13 cellular contexts compared by ENCODE assay signal in genomic region chr2:195411219-195411687, GRCh38.
DNase-seq lines count a peak whose midpoint lies in the region; ATAC-seq and TF ChIP-seq lines count a peak whose summit lies in the region.
"Had no signal": no experiment of that assay in that cellular context is flagged by ENCODE, and none has a peak within 500 bp of the region (broad histone marks: within the 10 kb centered on the region; RNA-seq: fewer than 3 reads in every experiment).

No MANE protein-coding gene starts in this region.

- no peak for TF ChIP-seq CTCF in AG09309 (IDR thresholded peaks at IDR 0.05; ENCODE audit: control insufficient read depth, insufficient read depth, low read depth, low read length, missing control alignments)
- TF ChIP-seq CTCF in HFF-Myc (IDR thresholded peaks at IDR 0.05; ENCODE audit: low read depth, low read length, missing control alignments): no peak
- no peak for TF ChIP-seq CTCF in foreskin keratinocyte (conservative IDR thresholded peaks at IDR 0.05)
- TF ChIP-seq CTCF in dorsolateral prefrontal cortex (IDR thresholded peaks at IDR 0.05 in 54 of 56, conservative IDR thresholded peaks at IDR 0.05 in 2 of 56; ENCODE audit: low read depth in 1 of 56, partially characterized antibody in 56 of 56): no peak
- TF ChIP-seq CTCF in endothelial cell (IDR thresholded peaks at IDR 0.05; ENCODE audit: unreplicated experiment): no peak

- peak; percentile 54 for ATAC-seq in foreskin keratinocyte
- ATAC-seq in GM21786 (IDR thresholded peaks at IDR 0.05; ENCODE audit: unreplicated experiment): no peak
- ATAC-seq: gastroesophageal sphincter had no signal

- no peak overlapping the region for H3K27ac Mint-ChIP-seq in endothelial cell (ENCODE audit: unreplicated experiment)

- no peaks in the 10 kb centered on the region for H3K9me3 Mint-ChIP-seq in endothelial cell (ENCODE audit: unreplicated experiment)

- H3K4me3 ChIP-seq in AG09309 (ENCODE audit: control insufficient read depth, low read depth, low read length) (no peak overlapping the region), HFF-Myc (replicated peaks; ENCODE audit: low read depth, low read length) (no peak overlapping the region), dorsolateral prefrontal cortex (no peak overlapping the region)
- H3K4me3 ChIP-seq: gastroesophageal sphincter had no signal

- DNase-seq in AG09309 (ENCODE audit: low read depth) (peak; percentile 82), HFF-Myc (ENCODE audit: extremely low read depth, low read depth) (peak; percentile 4), T1000 (lab: John Stamatoyannopoulos, UW) (peak; percentile 28), foreskin keratinocyte (peak in 1 of 2 donors; percentile 20), DMS79 treated with DMSO at 0.1 percent for 48 hours (lab: John Stamatoyannopoulos, UW) (no peak), dorsolateral prefrontal cortex (no peak), endothelial cell (ENCODE audit: low spot score) (no peak)
- DNase-seq: BE2C, DND-41, NCI-H1105 treated with DMSO at 0.1 percent for 48 hours, NCI-H446 treated with DMSO at 0.1 percent for 48 hours had no signal

- no peak overlapping the region for H3K4me3 Mint-ChIP-seq in endothelial cell (ENCODE audit: unreplicated experiment)

- intact Hi-C loops in dorsolateral prefrontal cortex (cut with DNase I): no loop called here

- no peaks in the 10 kb centered on the region for H3K36me3 Mint-ChIP-seq in endothelial cell (ENCODE audit: low read depth, unreplicated experiment)

- peaks cover 2% of the 10 kb centered on the region for H3K27me3 Mint-ChIP-seq in endothelial cell (ENCODE audit: unreplicated experiment)

- H3K27ac ChIP-seq in foreskin keratinocyte (no peak overlapping the region), dorsolateral prefrontal cortex (peak overlapping the region in 1 of 59 donors; percentile 21)
- H3K27ac ChIP-seq: gastroesophageal sphincter had no signal

- H3K4me1 ChIP-seq in foreskin keratinocyte: no peaks in the 10 kb centered on the region
- H3K4me1 ChIP-seq: gastroesophageal sphincter had no signal

- no peaks in the 10 kb centered on the region for H3K27me3 ChIP-seq in foreskin keratinocyte
- H3K27me3 ChIP-seq in dorsolateral prefrontal cortex: no peaks in the 10 kb centered on the region
- H3K27me3 ChIP-seq: BE2C, gastroesophageal sphincter had no signal

- peaks cover 18% of the 10 kb centered on the region for H3K4me1 Mint-ChIP-seq in endothelial cell (ENCODE audit: unreplicated experiment)

Comparison
In these comparisons a context has a peak if more than half of its experiments do, and no peak if none do; other contexts are left out.
1. DNase-seq: peak in AG09309 (single experiment), HFF-Myc (single experiment) and T1000 (single experiment); none in DMS79 treated with DMSO at 0.1 percent for 48 hours (single experiment), dorsolateral prefrontal cortex (0 of 10) and endothelial cell (single experiment).